1 cellular context compared by ENCODE assay signal in genomic region chr5:126055348-126055729, GRCh38.
TF ChIP-seq lines count a peak whose summit lies in the region.

No MANE protein-coding gene starts in this region.

TF ChIP-seq in HEK293, 187 proteins besides CTCF, POLR2A, EP300 and RAD21 (continued from another document and continues in another):
- TF ChIP-seq ZNF280D (tag by site-specific recombination; IDR thresholded peaks at IDR 0.05), result no peak
- TF ChIP-seq BCL6B (tag by site-specific recombination; IDR thresholded peaks at IDR 0.05), result peak; percentile 65
- TF ChIP-seq, protein P1, sequence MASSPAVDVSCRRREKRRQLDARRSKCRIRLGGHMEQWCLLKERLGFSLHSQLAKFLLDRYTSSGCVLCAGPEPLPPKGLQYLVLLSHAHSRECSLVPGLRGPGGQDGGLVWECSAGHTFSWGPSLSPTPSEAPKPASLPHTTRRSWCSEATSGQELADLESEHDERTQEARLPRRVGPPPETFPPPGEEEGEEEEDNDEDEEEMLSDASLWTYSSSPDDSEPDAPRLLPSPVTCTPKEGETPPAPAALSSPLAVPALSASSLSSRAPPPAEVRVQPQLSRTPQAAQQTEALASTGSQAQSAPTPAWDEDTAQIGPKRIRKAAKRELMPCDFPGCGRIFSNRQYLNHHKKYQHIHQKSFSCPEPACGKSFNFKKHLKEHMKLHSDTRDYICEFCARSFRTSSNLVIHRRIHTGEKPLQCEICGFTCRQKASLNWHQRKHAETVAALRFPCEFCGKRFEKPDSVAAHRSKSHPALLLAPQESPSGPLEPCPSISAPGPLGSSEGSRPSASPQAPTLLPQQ (tag by site-specific recombination; IDR thresholded peaks at IDR 0.05), result no peak
- TF ChIP-seq ZNF837 (tag by site-specific recombination; IDR thresholded peaks at IDR 0.05), result no peak
- TF ChIP-seq ZBTB8A (tag by site-specific recombination; IDR thresholded peaks at IDR 0.05), result 0 out of 2 replicates have a peak, but pooled peaks have one; percentile 23
- TF ChIP-seq ZNF580 (tag by site-specific recombination; IDR thresholded peaks at IDR 0.05), result peak; percentile 74
- TF ChIP-seq, protein P2, sequence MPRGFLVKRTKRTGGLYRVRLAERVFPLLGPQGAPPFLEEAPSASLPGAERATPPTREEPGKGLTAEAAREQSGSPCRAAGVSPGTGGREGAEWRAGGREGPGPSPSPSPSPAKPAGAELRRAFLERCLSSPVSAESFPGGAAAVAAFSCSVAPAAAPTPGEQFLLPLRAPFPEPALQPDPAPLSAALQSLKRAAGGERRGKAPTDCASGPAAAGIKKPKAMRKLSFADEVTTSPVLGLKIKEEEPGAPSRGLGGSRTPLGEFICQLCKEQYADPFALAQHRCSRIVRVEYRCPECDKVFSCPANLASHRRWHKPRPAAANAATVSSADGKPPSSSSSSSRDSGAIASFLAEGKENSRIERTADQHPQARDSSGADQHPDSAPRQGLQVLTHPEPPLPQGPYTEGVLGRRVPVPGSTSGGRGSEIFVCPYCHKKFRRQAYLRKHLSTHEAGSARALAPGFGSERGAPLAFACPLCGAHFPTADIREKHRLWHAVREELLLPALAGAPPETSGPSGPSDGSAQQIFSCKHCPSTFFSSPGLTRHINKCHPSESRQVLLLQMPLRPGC (tag by site-specific recombination; IDR thresholded peaks at IDR 0.05), result 0 out of 2 replicates have a peak, but pooled peaks have one; percentile 31
- no peak for TF ChIP-seq ZBTB7A (tag by site-specific recombination; IDR thresholded peaks at IDR 0.05; ENCODE audit: low read depth)
- TF ChIP-seq ZBTB44 (tag by site-specific recombination; IDR thresholded peaks at IDR 0.05), result peak; percentile 95
- no peak for TF ChIP-seq ZNF266 (tag by site-specific recombination; IDR thresholded peaks at IDR 0.05; ENCODE audit: low read depth)
- no peak for TF ChIP-seq ZNF792 (tag by site-specific recombination; IDR thresholded peaks at IDR 0.05)
- TF ChIP-seq ZNF514 (tag by site-specific recombination; IDR thresholded peaks at IDR 0.05), result no peak
- peak; percentile 82 for TF ChIP-seq ZNF366 (tag by site-specific recombination; conservative IDR thresholded peaks at IDR 0.05)
- no peak for TF ChIP-seq ZFP37 (tag by site-specific recombination; IDR thresholded peaks at IDR 0.05)
- 0 out of 2 replicates have a peak, but pooled peaks have one; percentile 17 for TF ChIP-seq ZNF513 (tag by site-specific recombination; IDR thresholded peaks at IDR 0.05)
- no peak for TF ChIP-seq ZNF146 (tag by site-specific recombination; IDR thresholded peaks at IDR 0.05)
- peak; percentile 40; the same call in 1 of the 2 replicates for TF ChIP-seq KLF16 (tag by site-specific recombination; IDR thresholded peaks at IDR 0.05)
- no peak for TF ChIP-seq ZNF37A (tag by site-specific recombination; IDR thresholded peaks at IDR 0.05)
- no peak; the same call in 1 of the 2 replicates for TF ChIP-seq ZNF2 (tag by site-specific recombination; IDR thresholded peaks at IDR 0.05)
- TF ChIP-seq ZNF660 (tag by site-specific recombination; IDR thresholded peaks at IDR 0.05), result no peak
- TF ChIP-seq ZNF423 (tag by site-specific recombination; IDR thresholded peaks at IDR 0.05), result no peak
- no peak for TF ChIP-seq ZNF791 (tag by site-specific recombination; IDR thresholded peaks at IDR 0.05)
- TF ChIP-seq MEIS1 (CRISPR knock-in tag; IDR thresholded peaks at IDR 0.05; ENCODE audit: borderline replicate concordance), result no peak
- TF ChIP-seq, protein P3, sequence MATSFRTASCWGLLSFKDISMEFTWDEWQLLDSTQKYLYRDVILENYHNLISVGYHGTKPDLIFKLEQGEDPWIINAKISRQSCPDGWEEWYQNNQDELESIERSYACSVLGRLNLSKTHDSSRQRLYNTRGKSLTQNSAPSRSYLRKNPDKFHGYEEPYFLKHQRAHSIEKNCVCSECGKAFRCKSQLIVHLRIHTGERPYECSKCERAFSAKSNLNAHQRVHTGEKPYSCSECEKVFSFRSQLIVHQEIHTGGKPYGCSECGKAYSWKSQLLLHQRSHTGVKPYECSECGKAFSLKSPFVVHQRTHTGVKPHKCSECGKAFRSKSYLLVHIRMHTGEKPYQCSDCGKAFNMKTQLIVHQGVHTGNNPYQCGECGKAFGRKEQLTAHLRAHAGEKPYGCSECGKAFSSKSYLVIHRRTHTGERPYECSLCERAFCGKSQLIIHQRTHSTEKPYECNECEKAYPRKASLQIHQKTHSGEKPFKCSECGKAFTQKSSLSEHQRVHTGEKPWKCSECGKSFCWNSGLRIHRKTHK (tag by site-specific recombination; IDR thresholded peaks at IDR 0.05), result no peak
- no peak; the same call in 1 of the 2 replicates for TF ChIP-seq PATZ1 (tag by site-specific recombination; IDR thresholded peaks at IDR 0.05)
- TF ChIP-seq ZNF621 (tag by site-specific recombination; IDR thresholded peaks at IDR 0.05), result no peak
- no peak for TF ChIP-seq SALL2 (tag by site-specific recombination; IDR thresholded peaks at IDR 0.05; ENCODE audit: borderline replicate concordance)
- TF ChIP-seq KLF8 (tag by site-specific recombination; IDR thresholded peaks at IDR 0.05), result 0 out of 2 replicates have a peak, but pooled peaks have one; percentile 32
- TF ChIP-seq ZNF426 (tag by site-specific recombination; IDR thresholded peaks at IDR 0.05), result no peak
- no peak for TF ChIP-seq ZNF48 (tag by site-specific recombination; IDR thresholded peaks at IDR 0.05)
- no peak for TF ChIP-seq ZNF785 (tag by site-specific recombination; IDR thresholded peaks at IDR 0.05)
- TF ChIP-seq ZNF549 (tag by site-specific recombination; IDR thresholded peaks at IDR 0.05), result no peak
- TF ChIP-seq, protein P4, sequence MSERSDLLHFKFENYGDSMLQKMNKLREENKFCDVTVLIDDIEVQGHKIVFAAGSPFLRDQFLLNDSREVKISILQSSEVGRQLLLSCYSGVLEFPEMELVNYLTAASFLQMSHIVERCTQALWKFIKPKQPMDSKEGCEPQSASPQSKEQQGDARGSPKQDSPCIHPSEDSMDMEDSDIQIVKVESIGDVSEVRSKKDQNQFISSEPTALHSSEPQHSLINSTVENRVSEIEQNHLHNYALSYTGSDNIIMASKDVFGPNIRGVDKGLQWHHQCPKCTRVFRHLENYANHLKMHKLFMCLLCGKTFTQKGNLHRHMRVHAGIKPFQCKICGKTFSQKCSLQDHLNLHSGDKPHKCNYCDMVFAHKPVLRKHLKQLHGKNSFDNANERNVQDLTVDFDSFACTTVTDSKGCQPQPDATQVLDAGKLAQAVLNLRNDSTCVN (tag by site-specific recombination; optimal IDR thresholded peaks at IDR 0.05), result no peak
- TF ChIP-seq, protein P5, sequence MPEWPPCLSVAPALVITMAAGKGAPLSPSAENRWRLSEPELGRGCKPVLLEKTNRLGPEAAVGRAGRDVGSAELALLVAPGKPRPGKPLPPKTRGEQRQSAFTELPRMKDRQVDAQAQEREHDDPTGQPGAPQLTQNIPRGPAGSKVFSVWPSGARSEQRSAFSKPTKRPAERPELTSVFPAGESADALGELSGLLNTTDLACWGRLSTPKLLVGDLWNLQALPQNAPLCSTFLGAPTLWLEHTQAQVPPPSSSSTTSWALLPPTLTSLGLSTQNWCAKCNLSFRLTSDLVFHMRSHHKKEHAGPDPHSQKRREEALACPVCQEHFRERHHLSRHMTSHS (tag by site-specific recombination; IDR thresholded peaks at IDR 0.05), result no peak
- TF ChIP-seq ZSCAN23 (tag by site-specific recombination; IDR thresholded peaks at IDR 0.05), result no peak
- peak; percentile 91 for TF ChIP-seq WT1 (tag by site-specific recombination; IDR thresholded peaks at IDR 0.05)
- peak; percentile 70 for TF ChIP-seq ZXDB (tag by site-specific recombination; IDR thresholded peaks at IDR 0.05)
- no peak for TF ChIP-seq ZNF707 (tag by site-specific recombination; IDR thresholded peaks at IDR 0.05)
- TF ChIP-seq OSR2 (tag by site-specific recombination; IDR thresholded peaks at IDR 0.05), result peak; percentile 95
- TF ChIP-seq ZNF664 (tag by site-specific recombination; IDR thresholded peaks at IDR 0.05), result peak; percentile 54; the same call in 1 of the 2 replicates
- TF ChIP-seq, protein P6, sequence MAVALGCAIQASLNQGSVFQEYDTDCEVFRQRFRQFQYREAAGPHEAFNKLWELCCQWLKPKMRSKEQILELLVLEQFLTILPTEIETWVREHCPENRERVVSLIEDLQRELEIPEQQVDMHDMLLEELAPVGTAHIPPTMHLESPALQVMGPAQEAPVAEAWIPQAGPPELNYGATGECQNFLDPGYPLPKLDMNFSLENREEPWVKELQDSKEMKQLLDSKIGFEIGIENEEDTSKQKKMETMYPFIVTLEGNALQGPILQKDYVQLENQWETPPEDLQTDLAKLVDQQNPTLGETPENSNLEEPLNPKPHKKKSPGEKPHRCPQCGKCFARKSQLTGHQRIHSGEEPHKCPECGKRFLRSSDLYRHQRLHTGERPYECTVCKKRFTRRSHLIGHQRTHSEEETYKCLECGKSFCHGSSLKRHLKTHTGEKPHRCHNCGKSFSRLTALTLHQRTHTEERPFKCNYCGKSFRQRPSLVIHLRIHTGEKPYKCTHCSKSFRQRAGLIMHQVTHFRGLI (tag by site-specific recombination; IDR thresholded peaks at IDR 0.05), result no peak
- TF ChIP-seq ZFP69B (tag by site-specific recombination; IDR thresholded peaks at IDR 0.05), result no peak
